In the genomic region with DNA sequence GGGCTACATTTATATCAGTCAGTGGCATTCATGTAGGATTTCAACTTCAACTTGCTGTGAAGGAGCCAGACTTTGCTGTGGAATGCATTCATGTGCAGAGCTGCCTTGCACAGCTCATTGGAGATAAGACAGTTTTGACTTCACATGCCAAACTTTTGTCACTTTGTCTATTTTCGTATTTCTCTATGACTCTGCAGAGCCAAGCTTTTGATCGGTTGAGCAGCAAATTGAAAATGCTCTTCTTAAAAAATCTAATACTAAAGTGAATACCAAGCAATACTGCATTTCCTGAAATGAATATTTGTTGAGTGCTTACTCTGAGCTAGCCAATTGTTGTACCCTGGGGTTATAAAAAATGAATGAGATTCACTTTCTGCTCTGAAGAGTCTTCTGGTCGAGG, we compare ENCODE assay signal across 29 cellular contexts.
DNase-seq lines count a peak whose midpoint lies in the region; ATAC-seq, FAIRE-seq and TF ChIP-seq lines count a peak whose summit lies in the region.
"Had no signal": no experiment of that assay in that cellular context is flagged by ENCODE, and none has a peak within 500 bp of the region (broad histone marks: within the 10 kb centered on the region; RNA-seq: fewer than 3 reads in every experiment).

No MANE protein-coding gene starts in this region.

- intact Hi-C loops in GM12878 (cut with micrococcal nuclease; ENCODE audit: unreplicated experiment): no loop called here

- POLR2A ChIA-PET in GM12878 (lab: Charles Lee): interaction anchor here (1.4 kb wide), 1 partner anchor 32 kb away, joined by 3 read pairs; no protein-coding TSS in a partner anchor

- H4K20me1 ChIP-seq in GM12878 (ENCODE audit: control insufficient read depth, insufficient read depth): no peaks in the 10 kb centered on the region

- BruUV-seq in GM12878 (replicated peaks; lab: Mats Ljungman, UMichigan): no TSS peak

- H3K79me2 ChIP-seq in GM12878 (ENCODE audit: control insufficient read depth, insufficient read depth, low read length): no peaks in the 10 kb centered on the region

- H3K27me3 ChIP-seq in GM12878 (replicated peaks in 1 of 2; ENCODE audit: control insufficient read depth in 2 of 2, insufficient read depth in 2 of 2, low read length in 1 of 2): no peaks in the 10 kb centered on the region
- H3K27me3 ChIP-seq: heart right ventricle, sigmoid colon, tibial nerve had no signal

- H3K4me3 ChIP-seq in GM12878: no peak overlapping the region
- H3K4me3 ChIP-seq: GM23338, heart right ventricle, sigmoid colon, tibial nerve had no signal

- H3K4me2 ChIP-seq in GM12878 (ENCODE audit: control insufficient read depth, insufficient read depth): no peak overlapping the region
- H3K4me2 ChIP-seq: GM23338 had no signal

- DNase-seq in GM12878 (ENCODE audit: low read depth, low spot score) (no peak), NOMO-1 treated with dmso at 0.1 percent for 144 hours (lab: John Stamatoyannopoulos, UW; ENCODE audit: unreplicated experiment) (no peak), activated T-cell treated with anti-CD3 and anti-CD28 coated beads for 4 hours (no peak), RKO (ENCODE audit: low spot score) (no peak)
- DNase-seq: activated CD4-positive, CD25-positive, alpha-beta regulatory T cell; activated CD8-positive, alpha-beta T cell treated with anti-CD3 and anti-CD28 coated beads for 36 hours; activated gamma-delta T cell treated with Interleukin-2 at 50 U/mL for 16 hours; AML-193; CD8-positive, alpha-beta memory T cell; DMS153; effector memory CD4-positive, alpha-beta T cell; erythroblast; foreskin fibroblast; heart right ventricle; KG1; NCI-H1436; NCI-H510A; sigmoid colon; stimulated activated naive CD8-positive, alpha-beta T cell treated with anti-CD3 and anti-CD28 coated beads, Interleukin-15, Interleukin-2, amounts not matched to agents 100 U/mL and 50 U/mL, for 24 hours had no signal

- RAD21 ChIA-PET in GM12878 (lab: Charles Lee; ENCODE audit: unreplicated experiment): interaction anchor here (0.6 kb wide), 1 partner anchor 663 kb away, joined by 3 read pairs; no protein-coding TSS in a partner anchor

- no peak for TF ChIP-seq POLR2A in GM12878 (IDR thresholded peaks at IDR 0.05; ENCODE audit: low read depth, low read length)

- H3K9ac ChIP-seq in GM12878 (ENCODE audit: control insufficient read depth, insufficient read depth, low read length): no peak overlapping the region

- H2AFZ ChIP-seq in GM12878 (ENCODE audit: control insufficient read depth, low read depth, low read length): no peak overlapping the region
- H2AFZ ChIP-seq: GM23338 had no signal

- no peaks in the 10 kb centered on the region for H3K4me1 ChIP-seq in GM12878 (ENCODE audit: control insufficient read depth, insufficient read depth, low read length)
- H3K4me1 ChIP-seq: heart right ventricle, sigmoid colon, tibial nerve had no signal

- TF ChIP-seq EP300 in GM12878 (IDR thresholded peaks at IDR 0.05; ENCODE audit: borderline replicate concordance in 1 of 2, control insufficient read depth in 1 of 2, low read depth in 2 of 2, low read length in 2 of 2): no peak

- FAIRE-seq in GM12878 (lab: Jason Lieb, UNC): no peak
- FAIRE-seq: A204.1, colon, GM19239 had no signal

- H3K9me3 ChIP-seq in GM12878 (replicated peaks; ENCODE audit: control insufficient read depth, insufficient read depth, low read length): no peaks in the 10 kb centered on the region
- H3K9me3 ChIP-seq: heart right ventricle, sigmoid colon, tibial nerve had no signal

- no peak for TF ChIP-seq RAD21 in GM12878 (IDR thresholded peaks at IDR 0.05; ENCODE audit: insufficient read depth, low read depth, low read length)

- in situ Hi-C loops in GM12878 (cut with MboI): no loop called here

- CTCF ChIA-PET in GM12878 (lab: Yijun Ruan, JAX): interaction anchor here (0.6 to 1.1 kb wide), 4 partner anchors 9 to 1007 kb away, joined by 3 read pairs; no protein-coding TSS in a partner anchor

- SMC1A ChIA-PET in GM12878 (lab: Charles Lee; ENCODE audit: uncharacterized antibody, unreplicated experiment): interaction anchor here (1.0 to 1.5 kb wide), 2 partner anchors 37 to 402 kb away, joined by 3 to 4 read pairs; no protein-coding TSS in a partner anchor

- H3K27ac ChIP-seq in GM12878 (ENCODE audit: control insufficient read depth, insufficient read depth): no peak overlapping the region
- H3K27ac ChIP-seq: heart right ventricle, sigmoid colon, tibial nerve had no signal

- WGBS in GM12878 (ENCODE audit: insufficient coverage, insufficient replicate concordance, low lambda C conversion rate, missing lambda C conversion rate): 0% methylated on average over 3 of the region's 3 CpGs

- ATAC-seq in GM18499 (IDR thresholded peaks at IDR 0.05; ENCODE audit: insufficient read depth, unreplicated experiment): peak; percentile 68
- ATAC-seq in GM19351 (IDR thresholded peaks at IDR 0.05; ENCODE audit: unreplicated experiment): peak; percentile 60
- peak; percentile 53 for ATAC-seq in HG03095 (IDR thresholded peaks at IDR 0.05; ENCODE audit: unreplicated experiment)
- ATAC-seq in GM12878: peak; percentile 66
- no peak for ATAC-seq in HG02970 (IDR thresholded peaks at IDR 0.05; ENCODE audit: low FRiP score, unreplicated experiment)
- ATAC-seq: GM23338, heart right ventricle, Panc1 had no signal

- no peaks in the 10 kb centered on the region for H3K36me3 ChIP-seq in GM12878 (ENCODE audit: control insufficient read depth in 2 of 2, insufficient read depth in 2 of 2, low read length in 1 of 2)
- H3K36me3 ChIP-seq: heart right ventricle, sigmoid colon, tibial nerve had no signal

- TF ChIP-seq CTCF in GM12878 (IDR thresholded peaks at IDR 0.05 in 2 of 3, conservative IDR thresholded peaks at IDR 0.05 in 1 of 3; ENCODE audit: control insufficient read depth in 2 of 3, extremely low read depth in 1 of 3, insufficient read depth in 1 of 3, low read depth in 3 of 3, low read length in 3 of 3): no peak

TF ChIP-seq in GM12878, 131 proteins besides CTCF, POLR2A, EP300 and RAD21:
- TF ChIP-seq SIN3A (IDR thresholded peaks at IDR 0.05; ENCODE audit: low read depth, low read length) (no peak), CREM (IDR thresholded peaks at IDR 0.05; ENCODE audit: low read depth) (no peak), CREB1 (IDR thresholded peaks at IDR 0.05; ENCODE audit: low read depth) (no peak), BHLHE40 (IDR thresholded peaks at IDR 0.05; ENCODE audit: borderline replicate concordance in 1 of 2, low read depth in 2 of 2, low read length in 1 of 2) (no peak), MTA3 (IDR thresholded peaks at IDR 0.05; ENCODE audit: borderline replicate concordance, low read length) (no peak), POU2F2 (IDR thresholded peaks at IDR 0.05; ENCODE audit: borderline replicate concordance, low read depth, low read length) (no peak), STAT3 (IDR thresholded peaks at IDR 0.05; ENCODE audit: low read depth, low read length) (no peak), CBX3 (IDR thresholded peaks at IDR 0.05; ENCODE audit: borderline replicate concordance, low read depth) (no peak), YBX1 (IDR thresholded peaks at IDR 0.05) (no peak), JUND (IDR thresholded peaks at IDR 0.05; ENCODE audit: low read depth, low read length) (no peak), KLF5 (IDR thresholded peaks at IDR 0.05; ENCODE audit: partially characterized antibody) (no peak), GATAD2B (conservative IDR thresholded peaks at IDR 0.05; ENCODE audit: low read depth) (no peak), RCOR1 (conservative IDR thresholded peaks at IDR 0.05; ENCODE audit: low read depth, low read length) (no peak), SUPT20H (IDR thresholded peaks at IDR 0.05; ENCODE audit: borderline replicate concordance, control insufficient read depth, low read depth, low read length) (no peak), ZNF622 (IDR thresholded peaks at IDR 0.05) (no peak)
- TF ChIP-seq, protein P1, sequence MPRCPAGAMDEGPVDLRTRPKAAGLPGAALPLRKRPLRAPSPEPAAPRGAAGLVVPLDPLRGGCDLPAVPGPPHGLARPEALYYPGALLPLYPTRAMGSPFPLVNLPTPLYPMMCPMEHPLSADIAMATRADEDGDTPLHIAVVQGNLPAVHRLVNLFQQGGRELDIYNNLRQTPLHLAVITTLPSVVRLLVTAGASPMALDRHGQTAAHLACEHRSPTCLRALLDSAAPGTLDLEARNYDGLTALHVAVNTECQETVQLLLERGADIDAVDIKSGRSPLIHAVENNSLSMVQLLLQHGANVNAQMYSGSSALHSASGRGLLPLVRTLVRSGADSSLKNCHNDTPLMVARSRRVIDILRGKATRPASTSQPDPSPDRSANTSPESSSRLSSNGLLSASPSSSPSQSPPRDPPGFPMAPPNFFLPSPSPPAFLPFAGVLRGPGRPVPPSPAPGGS (IDR thresholded peaks at IDR 0.05; ENCODE audit: borderline replicate concordance, insufficient read depth, low read depth, low read length, poor library complexity, severe bottlenecking): no peak
